Comparison of ENCODE assay signal across 1 cellular context in genomic region chr14:23567186-23568020, GRCh38.
A peak's percentile ranks its signal among the peaks of the same experiment; 100 is the strongest.
TF ChIP-seq lines count a peak whose summit lies in the region.

A gene with protein sequence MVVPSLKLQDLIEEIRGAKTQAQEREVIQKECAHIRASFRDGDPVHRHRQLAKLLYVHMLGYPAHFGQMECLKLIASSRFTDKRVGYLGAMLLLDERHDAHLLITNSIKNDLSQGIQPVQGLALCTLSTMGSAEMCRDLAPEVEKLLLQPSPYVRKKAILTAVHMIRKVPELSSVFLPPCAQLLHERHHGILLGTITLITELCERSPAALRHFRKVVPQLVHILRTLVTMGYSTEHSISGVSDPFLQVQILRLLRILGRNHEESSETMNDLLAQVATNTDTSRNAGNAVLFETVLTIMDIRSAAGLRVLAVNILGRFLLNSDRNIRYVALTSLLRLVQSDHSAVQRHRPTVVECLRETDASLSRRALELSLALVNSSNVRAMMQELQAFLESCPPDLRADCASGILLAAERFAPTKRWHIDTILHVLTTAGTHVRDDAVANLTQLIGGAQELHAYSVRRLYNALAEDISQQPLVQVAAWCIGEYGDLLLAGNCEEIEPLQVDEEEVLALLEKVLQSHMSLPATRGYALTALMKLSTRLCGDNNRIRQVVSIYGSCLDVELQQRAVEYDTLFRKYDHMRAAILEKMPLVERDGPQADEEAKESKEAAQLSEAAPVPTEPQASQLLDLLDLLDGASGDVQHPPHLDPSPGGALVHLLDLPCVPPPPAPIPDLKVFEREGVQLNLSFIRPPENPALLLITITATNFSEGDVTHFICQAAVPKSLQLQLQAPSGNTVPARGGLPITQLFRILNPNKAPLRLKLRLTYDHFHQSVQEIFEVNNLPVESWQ (minus strand): TSS chr14:23567791. CDS start chr14:23567314, 477 bp downstream.

TF ChIP-seq in GM12878, 131 proteins besides CTCF, POLR2A, EP300 and RAD21 (continued from another document and continues in another):
- TF ChIP-seq IRF3 (IDR thresholded peaks at IDR 0.05): peak; percentile 57; the same call in 1 of the 2 replicates
- peak; percentile 93 for TF ChIP-seq IKZF1 (conservative IDR thresholded peaks at IDR 0.05)
- TF ChIP-seq PAX8 (IDR thresholded peaks at IDR 0.05): no peak
- no peak for TF ChIP-seq KLF5 (IDR thresholded peaks at IDR 0.05; ENCODE audit: partially characterized antibody)
- TF ChIP-seq SMAD1 (IDR thresholded peaks at IDR 0.05; ENCODE audit: low read depth, partially characterized antibody): peak; percentile 81
- TF ChIP-seq MLLT1 (IDR thresholded peaks at IDR 0.05): peak; percentile 88
- TF ChIP-seq DPF2 (IDR thresholded peaks at IDR 0.05): peak; percentile 29; the same call in 1 of the 2 replicates
- TF ChIP-seq RELA (IDR thresholded peaks at IDR 0.05; ENCODE audit: borderline replicate concordance, partially characterized antibody): no peak
- TF ChIP-seq TAF1 (IDR thresholded peaks at IDR 0.05; ENCODE audit: borderline replicate concordance, low read depth, low read length): peak; percentile 62; the same call in 1 of the 2 replicates
- no peak for TF ChIP-seq RAD51 (IDR thresholded peaks at IDR 0.05)
- peak; percentile 96 for TF ChIP-seq NBN (IDR thresholded peaks at IDR 0.05)
- TF ChIP-seq E4F1 (IDR thresholded peaks at IDR 0.05; ENCODE audit: borderline replicate concordance, partially characterized antibody): peak; percentile 94
- no peak for TF ChIP-seq SUPT20H (IDR thresholded peaks at IDR 0.05; ENCODE audit: borderline replicate concordance, control insufficient read depth, low read depth, low read length)
- 0 out of 2 replicates have a peak, but pooled peaks have one; percentile 12 for TF ChIP-seq HCFC1 (IDR thresholded peaks at IDR 0.05; ENCODE audit: low read length)
- no peak for TF ChIP-seq BMI1 (IDR thresholded peaks at IDR 0.05; ENCODE audit: borderline replicate concordance)
- no peak for TF ChIP-seq YY1 (IDR thresholded peaks at IDR 0.05; ENCODE audit: low read depth, low read length)
- 0 out of 2 replicates have a peak, but pooled peaks have one; percentile 47 for TF ChIP-seq PAX5 (IDR thresholded peaks at IDR 0.05; ENCODE audit: borderline replicate concordance, low read depth, low read length)
- TF ChIP-seq SUZ12 (IDR thresholded peaks at IDR 0.05; ENCODE audit: unreplicated experiment): no peak
- no peak for TF ChIP-seq NR2F1 (conservative IDR thresholded peaks at IDR 0.05)
- TF ChIP-seq, protein P1, sequence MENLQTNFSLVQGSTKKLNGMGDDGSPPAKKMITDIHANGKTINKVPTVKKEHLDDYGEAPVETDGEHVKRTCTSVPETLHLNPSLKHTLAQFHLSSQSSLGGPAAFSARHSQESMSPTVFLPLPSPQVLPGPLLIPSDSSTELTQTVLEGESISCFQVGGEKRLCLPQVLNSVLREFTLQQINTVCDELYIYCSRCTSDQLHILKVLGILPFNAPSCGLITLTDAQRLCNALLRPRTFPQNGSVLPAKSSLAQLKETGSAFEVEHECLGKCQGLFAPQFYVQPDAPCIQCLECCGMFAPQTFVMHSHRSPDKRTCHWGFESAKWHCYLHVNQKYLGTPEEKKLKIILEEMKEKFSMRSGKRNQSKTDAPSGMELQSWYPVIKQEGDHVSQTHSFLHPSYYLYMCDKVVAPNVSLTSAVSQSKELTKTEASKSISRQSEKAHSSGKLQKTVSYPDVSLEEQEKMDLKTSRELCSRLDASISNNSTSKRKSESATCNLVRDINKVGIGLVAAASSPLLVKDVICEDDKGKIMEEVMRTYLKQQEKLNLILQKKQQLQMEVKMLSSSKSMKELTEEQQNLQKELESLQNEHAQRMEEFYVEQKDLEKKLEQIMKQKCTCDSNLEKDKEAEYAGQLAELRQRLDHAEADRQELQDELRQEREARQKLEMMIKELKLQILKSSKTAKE (IDR thresholded peaks at IDR 0.05; ENCODE audit: low read depth, poor library complexity, severe bottlenecking): no peak
- peak; percentile 7; the same call in 1 of the 2 replicates for TF ChIP-seq RUNX3 (IDR thresholded peaks at IDR 0.05; ENCODE audit: low read length)
- TF ChIP-seq, protein P2, sequence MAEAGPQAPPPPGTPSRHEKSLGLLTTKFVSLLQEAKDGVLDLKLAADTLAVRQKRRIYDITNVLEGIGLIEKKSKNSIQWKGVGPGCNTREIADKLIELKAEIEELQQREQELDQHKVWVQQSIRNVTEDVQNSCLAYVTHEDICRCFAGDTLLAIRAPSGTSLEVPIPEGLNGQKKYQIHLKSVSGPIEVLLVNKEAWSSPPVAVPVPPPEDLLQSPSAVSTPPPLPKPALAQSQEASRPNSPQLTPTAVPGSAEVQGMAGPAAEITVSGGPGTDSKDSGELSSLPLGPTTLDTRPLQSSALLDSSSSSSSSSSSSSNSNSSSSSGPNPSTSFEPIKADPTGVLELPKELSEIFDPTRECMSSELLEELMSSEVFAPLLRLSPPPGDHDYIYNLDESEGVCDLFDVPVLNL (IDR thresholded peaks at IDR 0.05; ENCODE audit: low read depth, low read length): no peak
- TF ChIP-seq EGR1 (IDR thresholded peaks at IDR 0.05; ENCODE audit: borderline replicate concordance in 1 of 2, low read depth in 2 of 2, low read length in 2 of 2): no peak
- TF ChIP-seq ZSCAN29 (IDR thresholded peaks at IDR 0.05): no peak
- TF ChIP-seq MAX (IDR thresholded peaks at IDR 0.05; ENCODE audit: low read depth, low read length): peak; percentile 76; the same call in 1 of the 2 replicates
- TF ChIP-seq SMAD5 (IDR thresholded peaks at IDR 0.05; ENCODE audit: low read depth): peak; percentile 85; the same call in 1 of the 2 replicates
- TF ChIP-seq, protein P3, sequence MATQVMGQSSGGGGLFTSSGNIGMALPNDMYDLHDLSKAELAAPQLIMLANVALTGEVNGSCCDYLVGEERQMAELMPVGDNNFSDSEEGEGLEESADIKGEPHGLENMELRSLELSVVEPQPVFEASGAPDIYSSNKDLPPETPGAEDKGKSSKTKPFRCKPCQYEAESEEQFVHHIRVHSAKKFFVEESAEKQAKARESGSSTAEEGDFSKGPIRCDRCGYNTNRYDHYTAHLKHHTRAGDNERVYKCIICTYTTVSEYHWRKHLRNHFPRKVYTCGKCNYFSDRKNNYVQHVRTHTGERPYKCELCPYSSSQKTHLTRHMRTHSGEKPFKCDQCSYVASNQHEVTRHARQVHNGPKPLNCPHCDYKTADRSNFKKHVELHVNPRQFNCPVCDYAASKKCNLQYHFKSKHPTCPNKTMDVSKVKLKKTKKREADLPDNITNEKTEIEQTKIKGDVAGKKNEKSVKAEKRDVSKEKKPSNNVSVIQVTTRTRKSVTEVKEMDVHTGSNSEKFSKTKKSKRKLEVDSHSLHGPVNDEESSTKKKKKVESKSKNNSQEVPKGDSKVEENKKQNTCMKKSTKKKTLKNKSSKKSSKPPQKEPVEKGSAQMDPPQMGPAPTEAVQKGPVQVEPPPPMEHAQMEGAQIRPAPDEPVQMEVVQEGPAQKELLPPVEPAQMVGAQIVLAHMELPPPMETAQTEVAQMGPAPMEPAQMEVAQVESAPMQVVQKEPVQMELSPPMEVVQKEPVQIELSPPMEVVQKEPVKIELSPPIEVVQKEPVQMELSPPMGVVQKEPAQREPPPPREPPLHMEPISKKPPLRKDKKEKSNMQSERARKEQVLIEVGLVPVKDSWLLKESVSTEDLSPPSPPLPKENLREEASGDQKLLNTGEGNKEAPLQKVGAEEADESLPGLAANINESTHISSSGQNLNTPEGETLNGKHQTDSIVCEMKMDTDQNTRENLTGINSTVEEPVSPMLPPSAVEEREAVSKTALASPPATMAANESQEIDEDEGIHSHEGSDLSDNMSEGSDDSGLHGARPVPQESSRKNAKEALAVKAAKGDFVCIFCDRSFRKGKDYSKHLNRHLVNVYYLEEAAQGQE (IDR thresholded peaks at IDR 0.05; ENCODE audit: low read depth, low read length): no peak
- no peak for TF ChIP-seq ATF2 (IDR thresholded peaks at IDR 0.05; ENCODE audit: low read length)
- TF ChIP-seq, protein P4, sequence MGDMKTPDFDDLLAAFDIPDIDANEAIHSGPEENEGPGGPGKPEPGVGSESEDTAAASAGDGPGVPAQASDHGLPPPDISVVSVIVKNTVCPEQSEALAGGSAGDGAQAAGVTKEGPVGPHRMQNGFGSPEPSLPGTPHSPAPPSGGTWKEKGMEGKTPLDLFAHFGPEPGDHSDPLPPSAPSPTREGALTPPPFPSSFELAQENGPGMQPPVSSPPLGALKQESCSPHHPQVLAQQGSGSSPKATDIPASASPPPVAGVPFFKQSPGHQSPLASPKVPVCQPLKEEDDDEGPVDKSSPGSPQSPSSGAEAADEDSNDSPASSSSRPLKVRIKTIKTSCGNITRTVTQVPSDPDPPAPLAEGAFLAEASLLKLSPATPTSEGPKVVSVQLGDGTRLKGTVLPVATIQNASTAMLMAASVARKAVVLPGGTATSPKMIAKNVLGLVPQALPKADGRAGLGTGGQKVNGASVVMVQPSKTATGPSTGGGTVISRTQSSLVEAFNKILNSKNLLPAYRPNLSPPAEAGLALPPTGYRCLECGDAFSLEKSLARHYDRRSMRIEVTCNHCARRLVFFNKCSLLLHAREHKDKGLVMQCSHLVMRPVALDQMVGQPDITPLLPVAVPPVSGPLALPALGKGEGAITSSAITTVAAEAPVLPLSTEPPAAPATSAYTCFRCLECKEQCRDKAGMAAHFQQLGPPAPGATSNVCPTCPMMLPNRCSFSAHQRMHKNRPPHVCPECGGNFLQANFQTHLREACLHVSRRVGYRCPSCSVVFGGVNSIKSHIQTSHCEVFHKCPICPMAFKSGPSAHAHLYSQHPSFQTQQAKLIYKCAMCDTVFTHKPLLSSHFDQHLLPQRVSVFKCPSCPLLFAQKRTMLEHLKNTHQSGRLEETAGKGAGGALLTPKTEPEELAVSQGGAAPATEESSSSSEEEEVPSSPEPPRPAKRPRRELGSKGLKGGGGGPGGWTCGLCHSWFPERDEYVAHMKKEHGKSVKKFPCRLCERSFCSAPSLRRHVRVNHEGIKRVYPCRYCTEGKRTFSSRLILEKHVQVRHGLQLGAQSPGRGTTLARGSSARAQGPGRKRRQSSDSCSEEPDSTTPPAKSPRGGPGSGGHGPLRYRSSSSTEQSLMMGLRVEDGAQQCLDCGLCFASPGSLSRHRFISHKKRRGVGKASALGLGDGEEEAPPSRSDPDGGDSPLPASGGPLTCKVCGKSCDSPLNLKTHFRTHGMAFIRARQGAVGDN (IDR thresholded peaks at IDR 0.05): peak; percentile 74
- 0 out of 2 replicates have a peak, but pooled peaks have one; percentile 30 for TF ChIP-seq CHD2 (IDR thresholded peaks at IDR 0.05; ENCODE audit: borderline replicate concordance, low read depth, low read length)
- 0 out of 2 replicates have a peak, but pooled peaks have one; percentile 67 for TF ChIP-seq BACH1 (IDR thresholded peaks at IDR 0.05; ENCODE audit: borderline replicate concordance)
- TF ChIP-seq BCL3 (IDR thresholded peaks at IDR 0.05; ENCODE audit: borderline replicate concordance, insufficient read depth, low read depth, low read length, poor library complexity, severe bottlenecking): peak; percentile 63
- no peak for TF ChIP-seq KAT2A (conservative IDR thresholded peaks at IDR 0.05; ENCODE audit: control insufficient read depth, low read depth, low read length)
